8 cellular contexts compared by ENCODE assay signal in genomic region chr14:23285530-23286019, GRCh38. TPM values are rescaled to one million over a fixed set of nuclear protein-coding genes. Genes with fewer than 3 reads are reported as not detected.
DNase-seq lines count a peak whose midpoint lies in the region; FAIRE-seq and TF ChIP-seq lines count a peak whose summit lies in the region.

No MANE protein-coding gene starts in this region.

- FAIRE-seq in GM12891 (lab: Jason Lieb, UNC): no peak

- TF ChIP-seq CTCF in LNCaP clone FGC (IDR thresholded peaks at IDR 0.05; ENCODE audit: control insufficient read depth, extremely low read depth, insufficient read depth): no peak
- TF ChIP-seq CTCF in lower leg skin (IDR thresholded peaks at IDR 0.05): no peak
- no peak for TF ChIP-seq CTCF in tibial artery (IDR thresholded peaks at IDR 0.05)

- H3F3A ChIP-seq in GM23248 (ENCODE audit: insufficient read depth): peaks cover 7% of the 10 kb centered on the region

- no peak; the same call in 1 of the 2 replicates for TF ChIP-seq POLR2A in GM12891 (IDR thresholded peaks at IDR 0.05; ENCODE audit: low read depth, low read length)
- no peak for TF ChIP-seq POLR2A in lower leg skin (IDR thresholded peaks at IDR 0.05)

- peak overlapping the region; percentile 88 for H3K4me3 ChIP-seq in GM23248
- peak overlapping the region; percentile 95 for H3K4me3 ChIP-seq in LNCaP clone FGC (ENCODE audit: low read depth, low read length)
- peak overlapping the region; percentile 77 for H3K4me3 ChIP-seq in lower leg skin (ENCODE audit: low read depth, poor library complexity, severe bottlenecking)
- H3K4me3 ChIP-seq in tibial artery: peak overlapping the region; percentile 87 to 99

- H3K36me3 ChIP-seq in GM23248 (ENCODE audit: low read depth): no peaks in the 10 kb centered on the region
- peaks cover 0 to 6% (median 0%) of the 10 kb centered on the region in 3 donors for H3K36me3 ChIP-seq in tibial artery

- peak overlapping the region; percentile 92 for H3K4me2 ChIP-seq in GM23248 (ENCODE audit: unreplicated experiment)

- no peaks in the 10 kb centered on the region for H4K20me1 ChIP-seq in GM23248 (ENCODE audit: insufficient read depth)

- H3K4me1 ChIP-seq in GM23248 (ENCODE audit: insufficient read depth) (peaks cover 15% of the 10 kb centered on the region), tibial artery (peaks cover 0 to 22% (median 9%) of the 10 kb centered on the region in 4 donors)

- peaks cover 24% of the 10 kb centered on the region for H3K79me2 ChIP-seq in GM23248 (ENCODE audit: insufficient read depth)

- peak overlapping the region; percentile 95 for H2AFZ ChIP-seq in GM23248

- in situ Hi-C loops in GM23248 (cut with MboI): no loop called here

- H3K9me2 ChIP-seq in GM23248 (ENCODE audit: insufficient read depth): no peaks in the 10 kb centered on the region

- intact Hi-C loops in lower leg skin (cut with DNase I; ENCODE audit: low total_unique reads): no loop called here
- intact Hi-C loops in tibial artery (cut with DNase I; ENCODE audit: low total_unique reads): no loop called here

- DNase-seq in GM12891 (ENCODE audit: insufficient read length, low spot score): no peak
- DNase-seq in GM23248: peak; percentile 42
- DNase-seq in LNCaP clone FGC (ENCODE audit: low read depth): no peak
- DNase-seq in caudate nucleus (lab: John Stamatoyannopoulos, UW): no peak
- no peak for DNase-seq in lower leg skin (ENCODE audit: low spot score in 2 of 2)
- DNase-seq in tibial artery: no peak
- DNase-seq in SK-N-DZ (ENCODE audit: low spot score): no peak
- no peak for DNase-seq in NCI-H2029 (lab: John Stamatoyannopoulos, UW)

- H3K9ac ChIP-seq in GM23248: peak overlapping the region; percentile 89

- 0% methylated on average over 9 to 21 of the region's 22 CpGs for WGBS in GM23248 (ENCODE audit: low coverage in 1 of 2, low lambda C conversion rate in 2 of 2, missing lambda C conversion rate in 2 of 2), 2 experiments
- 1% methylated on average over 15 to 19 of the region's 22 CpGs for WGBS in lower leg skin, 2 donors

- H3K9me3 ChIP-seq in GM23248 (ENCODE audit: low read depth): no peaks in the 10 kb centered on the region
- no peaks in the 10 kb centered on the region for H3K9me3 ChIP-seq in tibial artery

- no peaks in the 10 kb centered on the region for H3K27me3 ChIP-seq in GM23248 (replicated peaks; ENCODE audit: insufficient read depth)
- no peaks in the 10 kb centered on the region for H3K27me3 ChIP-seq in tibial artery

- H3K27ac ChIP-seq in GM23248 (peak overlapping the region; percentile 39), caudate nucleus (ENCODE audit: low read depth, low read length) (peak overlapping the region; percentile 94), tibial artery (peak overlapping the region; percentile 95 to 100)

TF ChIP-seq in GM12891, 5 proteins besides CTCF, POLR2A, EP300 and RAD21:
- TF ChIP-seq POLR2AphosphoS5 (IDR thresholded peaks at IDR 0.05; ENCODE audit: low read depth, low read length): peak; percentile 4; the same call in 1 of the 2 replicates
- no peak for TF ChIP-seq TAF1 (IDR thresholded peaks at IDR 0.05; ENCODE audit: low read depth, low read length)
- TF ChIP-seq POU2F2 (IDR thresholded peaks at IDR 0.05; ENCODE audit: low read depth, low read length): no peak
- peak; percentile 39; the same call in 1 of the 2 replicates for TF ChIP-seq SPI1 (IDR thresholded peaks at IDR 0.05; ENCODE audit: low read depth, low read length)
- TF ChIP-seq PAX5 (IDR thresholded peaks at IDR 0.05; ENCODE audit: insufficient read depth, low read length, severe bottlenecking): no peak
TF ChIP-seq in GM12891: peak in this region for 2.

RNA-seq across cellular contexts. Expression of gene HOMEZ, which starts 0.4 kb away (rescaled TPM):
- polyA plus RNA-seq in GM12891 (2012; ENCODE audit: low read depth, missing spikeins): 6.5 TPM
- total RNA-seq in GM23248 (2014; rRNA removed; shearing (Covaris generic)): 7.6 and 8.7 TPM in 2 replicates
- polyA plus RNA-seq in GM23248 (2016; fragmentation: Nextera tagmentation; extraction: Ambion mirVana): 5.0 and 5.8 TPM in 2 replicates
- 1 to 10 TPM; 5.3 to 9.7 (median 8.5) TPM for total RNA-seq in lower leg skin
- polyA plus RNA-seq in SK-N-DZ (2014; cell fraction: cytosol; rRNA removed): 6.4 and 8.3 TPM in 2 replicates
- polyA plus RNA-seq in SK-N-DZ (2014; cell fraction: nucleus; rRNA removed): 4.6 and 10.0 TPM in 2 replicates

RNA-seq across cellular contexts. Expression of gene PPP1R3E, which starts 17.1 kb away (rescaled TPM):
- 6.5 TPM for polyA plus RNA-seq in GM12891 (2012; ENCODE audit: low read depth, missing spikeins)
- 4.1 and 4.3 TPM in 2 replicates for total RNA-seq in GM23248 (2014; rRNA removed; shearing (Covaris generic))
- 1.4 and 1.6 TPM in 2 replicates for polyA plus RNA-seq in GM23248 (2016; fragmentation: Nextera tagmentation; extraction: Ambion mirVana)
- total RNA-seq in lower leg skin: 10 to 100 TPM in 1 of 4 donors, 1 to 10 TPM in 3; 7.9 to 14.4 (median 8.6) TPM
- 6.0 and 9.3 TPM in 2 replicates for polyA plus RNA-seq in SK-N-DZ (2014; cell fraction: cytosol; rRNA removed)
- polyA plus RNA-seq in SK-N-DZ (2014; cell fraction: nucleus; rRNA removed): 17.1 and 21.5 TPM in 2 replicates

RNA-seq across cellular contexts. Expression of gene BCL2L2, which starts 21.1 kb away (rescaled TPM):
- 11.7 TPM for polyA plus RNA-seq in GM12891 (2012; ENCODE audit: low read depth, missing spikeins)
- total RNA-seq in GM23248 (2014; rRNA removed; shearing (Covaris generic)): 22.5 and 35.0 TPM in 2 replicates
- polyA plus RNA-seq in GM23248 (2016; fragmentation: Nextera tagmentation; extraction: Ambion mirVana): 6.4 and 8.1 TPM in 2 replicates
- total RNA-seq in lower leg skin: 10 to 100 TPM; 41.5 to 72.2 (median 68.3) TPM
- 20.5 and 23.3 TPM in 2 replicates for polyA plus RNA-seq in SK-N-DZ (2014; cell fraction: cytosol; rRNA removed)
- polyA plus RNA-seq in SK-N-DZ (2014; cell fraction: nucleus; rRNA removed): 23.9 and 48.5 TPM in 2 replicates

RNA-seq across cellular contexts. Expression of gene PABPN1, which starts 35.7 kb away (rescaled TPM):
- polyA plus RNA-seq in GM12891 (2012; ENCODE audit: low read depth, missing spikeins): 128 TPM
- total RNA-seq in GM23248 (2014; rRNA removed; shearing (Covaris generic)): 60.3 and 65.5 TPM in 2 replicates
- polyA plus RNA-seq in GM23248 (2016; fragmentation: Nextera tagmentation; extraction: Ambion mirVana): 57.8 and 61.2 TPM in 2 replicates
- 10 to 100 TPM; 25.5 to 65.8 (median 39.9) TPM for total RNA-seq in lower leg skin
- 142 and 147 TPM in 2 replicates for polyA plus RNA-seq in SK-N-DZ (2014; cell fraction: cytosol; rRNA removed)
- 567 and 701 TPM in 2 replicates for polyA plus RNA-seq in SK-N-DZ (2014; cell fraction: nucleus; rRNA removed)

RNA-seq across cellular contexts. Expression of gene RNF212B, which starts 47.8 kb away (rescaled TPM):
- not detected for polyA plus RNA-seq in GM12891 (2012; ENCODE audit: low read depth, missing spikeins)
- not detected in 2 replicates for total RNA-seq in GM23248 (2014; rRNA removed; shearing (Covaris generic))
- polyA plus RNA-seq in GM23248 (2016; fragmentation: Nextera tagmentation; extraction: Ambion mirVana): not detected in 2 replicates
- total RNA-seq in lower leg skin: under 1 TPM in 1 of 4 donors, not detected in 3; 0.59 TPM
- polyA plus RNA-seq in SK-N-DZ (2014; cell fraction: cytosol; rRNA removed): not detected in 2 replicates
- not detected in 2 replicates for polyA plus RNA-seq in SK-N-DZ (2014; cell fraction: nucleus; rRNA removed)

Comparison
In these comparisons a context has a peak if more than half of its experiments do, and no peak if none do; other contexts are left out.
1. H3K27ac ChIP-seq: peak in every context shown above with its lines; median percentile 98 in tibial artery; 94 in caudate nucleus; 39 in GM23248.